Comparison of ENCODE assay signal across 17 cellular contexts in the genomic region with DNA sequence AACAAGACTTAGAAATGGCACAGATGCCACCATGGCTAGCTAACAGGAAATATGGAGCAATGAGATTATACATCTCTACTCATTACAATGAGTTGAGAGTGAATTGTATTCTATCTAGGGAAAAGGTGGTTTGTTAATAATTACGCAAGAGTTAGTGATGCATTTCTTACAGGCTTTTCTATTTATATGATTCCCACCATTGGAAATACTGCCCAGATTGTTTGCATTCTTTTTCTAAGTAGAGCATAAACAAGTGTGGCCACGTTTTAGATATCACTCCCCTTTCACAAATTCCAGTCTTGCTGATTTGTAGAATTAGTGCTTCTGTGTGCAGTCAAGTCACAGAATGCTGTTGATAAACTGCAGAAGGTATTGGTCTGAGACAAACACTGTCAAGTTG. TPM values are rescaled to one million over a fixed set of nuclear protein-coding genes. Genes with fewer than 3 reads are reported as not detected.
DNase-seq lines count a peak whose midpoint lies in the region; TF ChIP-seq lines count a peak whose summit lies in the region.
"Had no signal": no experiment of that assay in that cellular context is flagged by ENCODE, and none has a peak within 500 bp of the region (broad histone marks: within the 10 kb centered on the region; RNA-seq: fewer than 3 reads in every experiment).

No MANE protein-coding gene starts in this region.

- no peak for TF ChIP-seq CTCF in RWPE1 (conservative IDR thresholded peaks at IDR 0.05; ENCODE audit: low read depth)
- TF ChIP-seq CTCF in retinal pigment epithelial cell (conservative IDR thresholded peaks at IDR 0.05; ENCODE audit: low read depth, low read length), result no peak
- no peak for TF ChIP-seq CTCF in transverse colon (IDR thresholded peaks at IDR 0.05)

- no peak overlapping the region for H4K8ac ChIP-seq in trophoblast cell (ENCODE audit: low read depth, low read length)

- H3K14ac ChIP-seq in trophoblast cell (ENCODE audit: low read length), result no peak overlapping the region

- H2BK5ac ChIP-seq in trophoblast cell (ENCODE audit: low read depth, low read length, poor library complexity), result no peak overlapping the region

- H3K4ac ChIP-seq in trophoblast cell (ENCODE audit: low read depth, low read length), result no peak overlapping the region

- no peak overlapping the region for H3K4me2 ChIP-seq in trophoblast cell (ENCODE audit: low read length)

- no peaks in the 10 kb centered on the region for H3K79me1 ChIP-seq in trophoblast cell (ENCODE audit: low read length)

- H2AK5ac ChIP-seq in trophoblast cell (ENCODE audit: low read length), result no peak overlapping the region

- in situ Hi-C loops in transverse colon (cut with MboI; ENCODE audit: low pct_ligation_motif_present in 1 of 4, low pct_unique_long_range_greater_than_20kb in 1 of 4, low sequenced_read_pairs in 3 of 4), result no loop called here

- no peak overlapping the region for H2BK12ac ChIP-seq in trophoblast cell (ENCODE audit: low read length)

- H3K36me3 ChIP-seq in transverse colon (no peaks in the 10 kb centered on the region), trophoblast cell (ENCODE audit: control insufficient read depth in 1 of 2, insufficient read depth in 2 of 2, low read length in 2 of 2) (no peaks in the 10 kb centered on the region)
- H3K36me3 ChIP-seq: spleen had no signal

- H2BK120ac ChIP-seq in trophoblast cell (ENCODE audit: insufficient read depth, low read length, poor library complexity), result no peak overlapping the region

- no peaks in the 10 kb centered on the region for H3K79me2 ChIP-seq in trophoblast cell (ENCODE audit: control insufficient read depth, insufficient read depth, low read length, poor library complexity)

- TF ChIP-seq EP300 in transverse colon (IDR thresholded peaks at IDR 0.05; ENCODE audit: low read depth), result no peak

- H3K4me3 ChIP-seq in retinal pigment epithelial cell (ENCODE audit: low read length), result no peak overlapping the region
- H3K4me3 ChIP-seq in transverse colon, result no peak overlapping the region
- H3K4me3 ChIP-seq in trophoblast cell (ENCODE audit: low read depth, low read length), result no peak overlapping the region
- H3K4me3 ChIP-seq: SK-N-MC, spleen had no signal

- H3K27me3 ChIP-seq in transverse colon, result no peaks in the 10 kb centered on the region
- no peaks in the 10 kb centered on the region for H3K27me3 ChIP-seq in trophoblast cell (ENCODE audit: insufficient read depth, low read length)
- H3K27me3 ChIP-seq: spleen had no signal

- POLR2A ChIA-PET in RWPE1 (lab: Yijun Ruan, JAX; ENCODE audit: low non-redundant PET), result no interaction called here

- CTCF ChIA-PET in RWPE1 (lab: Yijun Ruan, JAX), result no interaction called here

- intact Hi-C loops in transverse colon (cut with DNase I; ENCODE audit: low total_unique reads), result no loop called here

- no peaks in the 10 kb centered on the region for H3K9me3 ChIP-seq in transverse colon
- H3K9me3 ChIP-seq in trophoblast cell (ENCODE audit: insufficient read depth, low read depth, low read length), result no peaks in the 10 kb centered on the region

- H3K9ac ChIP-seq in trophoblast cell (ENCODE audit: low read length), result no peak overlapping the region

- H3K4me1 ChIP-seq in transverse colon, result no peaks in the 10 kb centered on the region
- no peaks in the 10 kb centered on the region for H3K4me1 ChIP-seq in trophoblast cell (ENCODE audit: control insufficient read depth in 1 of 2, insufficient read depth in 2 of 2, low read length in 2 of 2)
- H3K4me1 ChIP-seq: spleen had no signal

- no peak overlapping the region for H2AFZ ChIP-seq in trophoblast cell (ENCODE audit: insufficient read depth, low read length, poor library complexity)

- no peak overlapping the region for H3K27ac ChIP-seq in RWPE1
- no peak overlapping the region for H3K27ac ChIP-seq in transverse colon
- no peak overlapping the region for H3K27ac ChIP-seq in trophoblast cell (ENCODE audit: low read depth, low read length)
- H3K27ac ChIP-seq: SK-N-MC, spleen had no signal

- H4K91ac ChIP-seq in trophoblast cell (ENCODE audit: low read depth, low read length), result no peak overlapping the region

- WGBS in transverse colon (ENCODE audit: low coverage in 1 of 2), 2 donors, result 57 to 67% methylated on average over 2 of the region's 2 CpGs
- WGBS in trophoblast cell (ENCODE audit: extremely low coverage, insufficient coverage, insufficient read length), result no CpG with 5 or more reads among the region's 2 CpGs

- H3K18ac ChIP-seq in trophoblast cell (ENCODE audit: low read length), result no peak overlapping the region

- DNase-seq in EL, result peak; percentile 2
- peak; percentile 2 for DNase-seq in RWPE1 (ENCODE audit: low spot score)
- DNase-seq in fibroblast of gingiva (ENCODE audit: low read depth), result peak; percentile 78
- peak; percentile 52 for DNase-seq in retinal pigment epithelial cell (ENCODE audit: low read depth)
- DNase-seq in transverse colon, result no peak
- DNase-seq in DMS79 treated with DMSO at 0.1 percent for 48 hours (lab: John Stamatoyannopoulos, UW), result no peak
- no peak for DNase-seq in trophoblast cell
- DNase-seq: activated naive CD8-positive, alpha-beta T cell treated with anti-CD3 and anti-CD28 coated beads, Interleukin-2, amount 50 U/mL, for 24 hours; CD4-positive, alpha-beta T cell; effector CD8-positive, alpha-beta T cell; foreskin melanocyte; left colon; NCI-H2171 treated with DMSO at 0.1 percent for 48 hours; nephron progenitor cell; spleen; substantia nigra had no signal

- no peak for TF ChIP-seq POLR2A in transverse colon (IDR thresholded peaks at IDR 0.05)

- H4K12ac ChIP-seq in trophoblast cell (ENCODE audit: low read depth, low read length), result no peak overlapping the region

- H3K23ac ChIP-seq in trophoblast cell (ENCODE audit: low read length), result no peak overlapping the region

RNA-seq across cellular contexts. Expression of gene ZNF804A, which starts 56.6 kb away (rescaled TPM):
- total RNA-seq in transverse colon, result 1 to 10 TPM in 1 of 4 donors, under 1 TPM in 3; 0.16 to 1.5 (median 0.70) TPM
- 2.9 TPM in 2 replicates for polyA plus RNA-seq in trophoblast cell (2013)
- total RNA-seq: CD4-positive, alpha-beta T cell had no signal

Comparison
In these comparisons a context has a peak if more than half of its experiments do, and no peak if none do; other contexts are left out.
1. DNase-seq: peak in EL (single experiment), RWPE1 (single experiment), fibroblast of gingiva (single experiment) and retinal pigment epithelial cell (single experiment); none in transverse colon (single experiment), DMS79 treated with DMSO at 0.1 percent for 48 hours (single experiment) and trophoblast cell (0 of 2).